ENCODE assay signal across 26 cellular contexts in the genomic region with DNA sequence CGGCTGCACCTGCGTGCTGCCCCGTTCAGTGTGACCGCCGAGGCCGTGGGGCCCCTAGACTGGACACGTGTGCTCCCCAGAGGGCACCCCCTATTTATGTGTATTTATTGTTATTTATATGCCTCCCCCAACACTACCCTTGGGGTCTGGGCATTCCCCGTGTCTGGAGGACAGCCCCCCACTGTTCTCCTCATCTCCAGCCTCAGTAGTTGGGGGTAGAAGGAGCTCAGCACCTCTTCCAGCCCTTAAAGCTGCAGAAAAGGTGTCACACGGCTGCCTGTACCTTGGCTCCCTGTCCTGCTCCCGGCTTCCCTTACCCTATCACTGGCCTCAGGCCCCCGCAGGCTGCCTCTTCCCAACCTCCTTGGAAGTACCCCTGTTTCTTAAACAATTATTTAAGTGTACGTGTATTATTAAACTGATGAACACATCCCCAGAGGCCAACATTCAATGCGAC. TPM values are rescaled to one million over a fixed set of nuclear protein-coding genes. Genes with fewer than 3 reads are reported as not detected.
DNase-seq lines count a peak whose midpoint lies in the region; ATAC-seq, FAIRE-seq and TF ChIP-seq lines count a peak whose summit lies in the region.
"Had no signal": no experiment of that assay in that cellular context is flagged by ENCODE, and none has a peak within 500 bp of the region (broad histone marks: within the 10 kb centered on the region; RNA-seq: fewer than 3 reads in every experiment).

No MANE protein-coding gene starts in this region.

- H3K56ac ChIP-seq in H9 (ENCODE audit: insufficient read length, low read depth, low read length): no peak overlapping the region

- H3K18ac ChIP-seq in H9 (ENCODE audit: insufficient read length, low read depth, low read length): no peak overlapping the region

- no CpG with 5 or more reads among the region's 13 CpGs for WGBS in H9 (ENCODE audit: extremely low coverage, insufficient read length, low lambda C conversion rate)
- 26% methylated on average over 13 of the region's 13 CpGs for WGBS in K562 (ENCODE audit: insufficient coverage, low coverage, missing lambda C conversion rate)
- WGBS in GM23248 (ENCODE audit: low coverage in 1 of 2, low lambda C conversion rate in 2 of 2, missing lambda C conversion rate in 2 of 2), 2 experiments: 22 to 28% methylated on average over 13 of the region's 13 CpGs

- POLR2A ChIA-PET in activated CD4-positive, alpha-beta memory T cell treated with anti-CD3 and anti-CD28 coated beads, Interleukin-2, amount 10 ng/mL, durations not matched to agents 7 days and 5 days (lab: Charles Lee): interaction anchor here (1.0 to 4.1 kb wide), 5 partner anchors 10 to 65 kb away, joined by 3 to 34 read pairs (median 4); a partner anchor contains a TSS
- POLR2A ChIA-PET in activated CD4-positive, alpha-beta memory T cell treated with anti-CD3 and anti-CD28 coated beads for 36 hours (lab: Charles Lee): no interaction called here
- POLR2A ChIA-PET in K562 (lab: Yijun Ruan, JAX): interaction anchor here (0.6 to 2.7 kb wide), 4 partner anchors 9 to 62 kb away, joined by 3 to 13 read pairs (median 8); no protein-coding TSS in a partner anchor

- H3K27me3 Mint-ChIP-seq in activated CD4-positive, alpha-beta memory T cell treated with anti-CD3 and anti-CD28 coated beads, Interleukin-2, amount 10 ng/mL, durations not matched to agents 7 days and 5 days: peaks cover 35% of the 10 kb centered on the region
- H3K27me3 Mint-ChIP-seq in activated CD4-positive, alpha-beta memory T cell treated with anti-CD3 and anti-CD28 coated beads for 36 hours: peaks cover 26% of the 10 kb centered on the region
- H3K27me3 Mint-ChIP-seq in H9 (ENCODE audit: low read depth): peaks cover 28% of the 10 kb centered on the region

- H3K9me3 Mint-ChIP-seq in activated CD4-positive, alpha-beta memory T cell treated with anti-CD3 and anti-CD28 coated beads, Interleukin-2, amount 10 ng/mL, durations not matched to agents 7 days and 5 days: no peaks in the 10 kb centered on the region
- peaks cover 3% of the 10 kb centered on the region for H3K9me3 Mint-ChIP-seq in activated CD4-positive, alpha-beta memory T cell treated with anti-CD3 and anti-CD28 coated beads for 36 hours
- H3K9me3 Mint-ChIP-seq in H9: no peaks in the 10 kb centered on the region
- H3K9me3 Mint-ChIP-seq: activated T-helper 2 cell treated with anti-CD3 and anti-CD28 coated beads, Interferon-gamma antibody, Interleukin-2, Interleukin-4, amounts not matched to agents 10 μg/mL and 5 μg/mL and 100 μg/mL, durations not matched to agents 14 hours and 24 hours and 36 hours had no signal

- no peak overlapping the region for H2BK20ac ChIP-seq in H9 (ENCODE audit: low read depth, low read length, poor library complexity, severe bottlenecking)

- no peak overlapping the region for H2BK5ac ChIP-seq in H9 (ENCODE audit: insufficient read length, low read length)

- no peak for TF ChIP-seq POLR2A in K562 (conservative IDR thresholded peaks at IDR 0.05)

- no peaks in the 10 kb centered on the region for H3F3A ChIP-seq in GM23248 (ENCODE audit: insufficient read depth)

- BruUV-seq in K562 (replicated peaks; lab: Mats Ljungman, UMichigan): no TSS peak

- CTCF ChIA-PET in activated CD4-positive, alpha-beta memory T cell treated with anti-CD3 and anti-CD28 coated beads, Interleukin-2, amount 10 ng/mL, durations not matched to agents 7 days and 5 days (lab: Charles Lee): interaction anchor here (0.6 to 1.4 kb wide), 2 partner anchors 70 to 194 kb away, joined by 3 to 5 read pairs; a partner anchor contains a TSS
- CTCF ChIA-PET in activated CD4-positive, alpha-beta memory T cell treated with anti-CD3 and anti-CD28 coated beads for 36 hours (lab: Charles Lee): interaction anchor here (1.1 kb wide), 1 partner anchor 40 kb away, joined by 6 read pairs; no protein-coding TSS in a partner anchor
- CTCF ChIA-PET in K562 (lab: Yijun Ruan, JAX; ENCODE audit: low intra/inter-chr PET ratio): no interaction called here

- no peak overlapping the region for H3K9ac ChIP-seq in H9 (ENCODE audit: extremely low read depth, insufficient read length, low read length)
- peak overlapping the region in 1 of 2 experiments; percentile 81; a peak in 1 of 4 replicates for H3K9ac ChIP-seq in K562 (ENCODE audit: insufficient read depth in 1 of 2, low read depth in 2 of 2, low read length in 2 of 2)
- H3K9ac ChIP-seq in skeletal muscle satellite cell (ENCODE audit: low read depth, low read length): no peak overlapping the region
- no peak overlapping the region for H3K9ac ChIP-seq in GM23248

- intact Hi-C loops in activated CD4-positive, alpha-beta memory T cell treated with anti-CD3 and anti-CD28 coated beads for 36 hours (cut with micrococcal nuclease): no loop called here
- intact Hi-C loops in K562 (cut with micrococcal nuclease): no loop called here

- H3K4me3 Mint-ChIP-seq in activated CD4-positive, alpha-beta memory T cell treated with anti-CD3 and anti-CD28 coated beads, Interleukin-2, amount 10 ng/mL, durations not matched to agents 7 days and 5 days: no peak overlapping the region
- H3K4me3 Mint-ChIP-seq in activated CD4-positive, alpha-beta memory T cell treated with anti-CD3 and anti-CD28 coated beads for 36 hours: no peak overlapping the region
- no peak overlapping the region for H3K4me3 Mint-ChIP-seq in H9

- peak overlapping the region; percentile 83; the same call in 1 of the 2 replicates for H3K14ac ChIP-seq in H9 (ENCODE audit: insufficient read depth, low read length)

- no peaks in the 10 kb centered on the region for H3K9me1 ChIP-seq in K562 (ENCODE audit: control insufficient read depth, insufficient read depth, low read length)

- H3K4me3 ChIP-seq in K562: no peak overlapping the region
- no peak overlapping the region for H3K4me3 ChIP-seq in skeletal muscle satellite cell (ENCODE audit: low read length)
- no peak overlapping the region for H3K4me3 ChIP-seq in GM23248
- H3K4me3 ChIP-seq: A549, adrenal gland, hepatocyte had no signal

- no peaks in the 10 kb centered on the region for H3K27me3 ChIP-seq in H9 (ENCODE audit: insufficient read depth, low read length)
- peaks cover 13 to 18% of the 10 kb centered on the region in 2 experiments; a peak in 3 of 5 replicates for H3K27me3 ChIP-seq in K562 (ENCODE audit: control insufficient read depth in 2 of 2, insufficient read depth in 2 of 2, low read length in 2 of 2)
- peaks cover 27% of the 10 kb centered on the region for H3K27me3 ChIP-seq in skeletal muscle satellite cell (ENCODE audit: control insufficient read depth, insufficient read depth, low read length)
- H3K27me3 ChIP-seq in GM23248 (replicated peaks; ENCODE audit: insufficient read depth): peaks cover 32% of the 10 kb centered on the region

- H2BK120ac ChIP-seq in H9 (ENCODE audit: low read depth, low read length, poor library complexity, severe bottlenecking): no peak overlapping the region

- peaks cover 25% of the 10 kb centered on the region for H3K36me3 Mint-ChIP-seq in activated CD4-positive, alpha-beta memory T cell treated with anti-CD3 and anti-CD28 coated beads, Interleukin-2, amount 10 ng/mL, durations not matched to agents 7 days and 5 days (ENCODE audit: low read depth)
- peaks cover 6% of the 10 kb centered on the region for H3K36me3 Mint-ChIP-seq in activated CD4-positive, alpha-beta memory T cell treated with anti-CD3 and anti-CD28 coated beads for 36 hours
- H3K36me3 Mint-ChIP-seq in H9 (ENCODE audit: insufficient read depth in 1 of 3, low read depth in 3 of 3): peaks cover 5 to 16% (median 13%) of the 10 kb centered on the region in 3 experiments; a peak in 6 of 7 replicates

- no peak overlapping the region for H3K4ac ChIP-seq in H9 (ENCODE audit: low read depth, low read length)

- H2AFZ ChIP-seq in H9 (ENCODE audit: low read length) (no peak overlapping the region), K562 (ENCODE audit: low read depth, low read length) (peak overlapping the region; percentile 47; the same call in 1 of the 2 replicates), GM23248 (no peak overlapping the region)
- H2AFZ ChIP-seq: hepatocyte had no signal

- H3K23ac ChIP-seq in H9 (ENCODE audit: insufficient read length, low read depth, low read length): no peak overlapping the region

- peak overlapping the region; percentile 30 for H3K27ac Mint-ChIP-seq in activated CD4-positive, alpha-beta memory T cell treated with anti-CD3 and anti-CD28 coated beads, Interleukin-2, amount 10 ng/mL, durations not matched to agents 7 days and 5 days
- no peak overlapping the region for H3K27ac Mint-ChIP-seq in activated CD4-positive, alpha-beta memory T cell treated with anti-CD3 and anti-CD28 coated beads for 36 hours
- peak overlapping the region in 1 of 3 experiments; percentile 6; a peak in 2 of 7 replicates for H3K27ac Mint-ChIP-seq in H9
- H3K27ac Mint-ChIP-seq: activated T-helper 2 cell treated with anti-CD3 and anti-CD28 coated beads, Interferon-gamma antibody, Interleukin-2, Interleukin-4, amounts not matched to agents 10 μg/mL and 5 μg/mL and 100 μg/mL, durations not matched to agents 14 hours and 24 hours and 36 hours; progenitor cell of endocrine pancreas had no signal

- peaks cover 3% of the 10 kb centered on the region for H3K23me2 ChIP-seq in H9 (ENCODE audit: insufficient read length, low read depth, low read length, poor library complexity, severe bottlenecking)

- H3T11ph ChIP-seq in H9 (ENCODE audit: low read length): no peak overlapping the region

- H3K9me3 ChIP-seq in H9 (ENCODE audit: control insufficient read depth, low read depth, low read length) (no peaks in the 10 kb centered on the region), K562 (replicated peaks; ENCODE audit: control insufficient read depth, insufficient read depth, low read depth, low read length) (no peaks in the 10 kb centered on the region), skeletal muscle satellite cell (replicated peaks; ENCODE audit: low read length) (no peaks in the 10 kb centered on the region), GM23248 (ENCODE audit: low read depth) (no peaks in the 10 kb centered on the region)
- H3K9me3 ChIP-seq: A549, adrenal gland, breast epithelium had no signal

- TF ChIP-seq RAD21 in K562 (CRISPR knock-in tag; conservative IDR thresholded peaks at IDR 0.05 in 1 of 2, IDR thresholded peaks at IDR 0.05 in 1 of 2): no peak

- H3K36me3 ChIP-seq in K562 (ENCODE audit: control insufficient read depth, insufficient read depth, low read length) (peaks cover 12% of the 10 kb centered on the region; the same call in 1 of the 3 replicates), skeletal muscle satellite cell (ENCODE audit: insufficient read depth, low read length) (no peaks in the 10 kb centered on the region), GM23248 (ENCODE audit: low read depth) (no peaks in the 10 kb centered on the region)
- H3K36me3 ChIP-seq: adrenal gland, breast epithelium, WERI-Rb-1 had no signal

- peak; percentile 44 for FAIRE-seq in K562 (lab: Jason Lieb, UNC)
- FAIRE-seq: A549 had no signal

- H3K4me2 ChIP-seq in H9 (ENCODE audit: insufficient read depth, insufficient read length, low read length) (no peak overlapping the region), K562 (ENCODE audit: insufficient read depth, low read length) (no peak overlapping the region), skeletal muscle satellite cell (ENCODE audit: low read length) (peak overlapping the region; percentile 54), GM23248 (ENCODE audit: unreplicated experiment) (no peak overlapping the region)
- H3K4me2 ChIP-seq: A549, hepatocyte had no signal

- H3K27ac ChIP-seq in H9 (ENCODE audit: insufficient read length, low read depth, low read length): no peak overlapping the region
- no peak overlapping the region for H3K27ac ChIP-seq in K562 (ENCODE audit: extremely low read depth, low read depth, low read length)
- H3K27ac ChIP-seq in GM23248: no peak overlapping the region
- H3K27ac ChIP-seq: A549, adrenal gland, breast epithelium, hepatocyte, WERI-Rb-1 had no signal

- no peak overlapping the region for H2BK15ac ChIP-seq in H9 (ENCODE audit: low read depth, low read length)

- H3K79me1 ChIP-seq in H9 (ENCODE audit: insufficient read depth, low read depth, low read length, poor library complexity, severe bottlenecking): no peaks in the 10 kb centered on the region

- TF ChIP-seq EP300 in K562 (IDR thresholded peaks at IDR 0.05; ENCODE audit: low read length): no peak

- in situ Hi-C loops in K562 (cut with MboI) (no loop called here), GM23248 (cut with MboI) (no loop called here)

- no peak overlapping the region for H2BK12ac ChIP-seq in H9 (ENCODE audit: insufficient read length, low read depth, low read length)

- no peak overlapping the region for H4K8ac ChIP-seq in H9 (replicated peaks; ENCODE audit: insufficient read length, low read depth, low read length)

- peaks cover 4% of the 10 kb centered on the region; the same call in 1 of the 2 replicates for H3K4me1 ChIP-seq in H9 (ENCODE audit: insufficient read depth, low read length)
- peaks cover 6 to 76% of the 10 kb centered on the region in 2 experiments for H3K4me1 ChIP-seq in K562 (replicated peaks in 1 of 2; ENCODE audit: control insufficient read depth in 2 of 2, insufficient read depth in 2 of 2, low read length in 2 of 2)
- H3K4me1 ChIP-seq in skeletal muscle satellite cell (ENCODE audit: control insufficient read depth, insufficient read depth, low read length): no peaks in the 10 kb centered on the region
- H3K4me1 ChIP-seq in GM23248 (ENCODE audit: insufficient read depth): no peaks in the 10 kb centered on the region; the same call in 1 of the 2 replicates
- H3K4me1 ChIP-seq: A549, adrenal gland had no signal

- no peak for DNase-seq in activated CD4-positive, alpha-beta memory T cell treated with anti-CD3 and anti-CD28 coated beads, Interleukin-2, amount 10 ng/mL, durations not matched to agents 7 days and 5 days
- no peak for DNase-seq in activated CD4-positive, alpha-beta memory T cell treated with anti-CD3 and anti-CD28 coated beads for 36 hours
- DNase-seq in H9: no peak
- no peak for DNase-seq in K562 (ENCODE audit: extremely low read depth in 1 of 4, low spot score in 3 of 4)
- no peak for DNase-seq in NCI-H1105 (lab: John Stamatoyannopoulos, UW)
- DNase-seq in GM23248: no peak
- no peak for DNase-seq in NCI-H510A treated with DMSO at 0.1 percent for 48 hours (lab: John Stamatoyannopoulos, UW)
- DNase-seq: activated CD8-positive, alpha-beta memory T cell treated with anti-CD3 and anti-CD28 coated beads for 24 hours; adrenal gland; C1 segment of cervical spinal cord; DND-41; NCI-H2107; NCI-H524; stimulated activated CD4-positive, alpha-beta T cell treated with anti-CD3 and anti-CD28 coated beads, Interleukin-2, amount 100 ng/mL, for 24 hours; WERI-Rb-1 had no signal

- H2AK5ac ChIP-seq in H9 (ENCODE audit: insufficient read length, low read length): no peak overlapping the region

- H3K4me1 Mint-ChIP-seq in activated CD4-positive, alpha-beta memory T cell treated with anti-CD3 and anti-CD28 coated beads, Interleukin-2, amount 10 ng/mL, durations not matched to agents 7 days and 5 days: peaks cover 45% of the 10 kb centered on the region
- peaks cover 41% of the 10 kb centered on the region for H3K4me1 Mint-ChIP-seq in activated CD4-positive, alpha-beta memory T cell treated with anti-CD3 and anti-CD28 coated beads for 36 hours (ENCODE audit: low read depth)
- H3K4me1 Mint-ChIP-seq in H9: peaks cover 22 to 33% of the 10 kb centered on the region in 2 experiments

- H4K20me1 ChIP-seq in H9 (ENCODE audit: control insufficient read depth, insufficient read depth, insufficient read length) (no peaks in the 10 kb centered on the region), K562 (replicated peaks; ENCODE audit: control insufficient read depth, insufficient read depth, low read length) (peaks cover 12% of the 10 kb centered on the region; the same call in 1 of the 2 replicates), GM23248 (ENCODE audit: insufficient read depth) (no peaks in the 10 kb centered on the region)

- no peak for ATAC-seq in K562

- no peak overlapping the region for H4K5ac ChIP-seq in H9 (ENCODE audit: insufficient read length, low read depth, low read length)

- H4K91ac ChIP-seq in H9 (ENCODE audit: insufficient read length, low read depth, low read length): no peak overlapping the region

- no peaks in the 10 kb centered on the region for H3K9me2 ChIP-seq in GM23248 (ENCODE audit: insufficient read depth)

- TF ChIP-seq CTCF in H9 (conservative IDR thresholded peaks at IDR 0.05) (no peak), K562 (IDR thresholded peaks at IDR 0.05 in 2 of 3, conservative IDR thresholded peaks at IDR 0.05 in 1 of 3; ENCODE audit: insufficient read depth in 2 of 3, low read depth in 1 of 3, low read length in 3 of 3) (no peak)

- no peaks in the 10 kb centered on the region for H3K79me2 ChIP-seq in H9 (ENCODE audit: insufficient read depth, low read length)
- no peaks in the 10 kb centered on the region for H3K79me2 ChIP-seq in K562 (ENCODE audit: control insufficient read depth, insufficient read depth, low read length)
- H3K79me2 ChIP-seq in GM23248 (ENCODE audit: insufficient read depth): no peaks in the 10 kb centered on the region
- H3K79me2 ChIP-seq: hepatocyte had no signal

RNA-seq across cellular contexts. Expression of a gene that starts 1.7 kb away (rescaled TPM):
- total RNA-seq in activated CD4-positive, alpha-beta memory T cell treated with anti-CD3 and anti-CD28 coated beads, Interleukin-2, amount 10 ng/mL, durations not matched to agents 7 days and 5 days: under 1 TPM; 0.23 to 0.43 TPM
- total RNA-seq in activated CD4-positive, alpha-beta memory T cell treated with anti-CD3 and anti-CD28 coated beads for 36 hours: under 1 TPM in 1 of 2 experiments, not detected in 1; 0.22 TPM
- total RNA-seq in H9 (2021) (0.29 and 0.31 TPM in 2 replicates), K562 (2014; rRNA removed) (not detected in 2 replicates), K562 (2014; rRNA removed; fragmentation: Illumina TruSeq; extraction: Trizol) (not detected in 2 replicates), K562 (2015; rRNA removed; fragmentation: Illumina TruSeq; extraction: Trizol) (not detected in 2 replicates), K562 (2021) (not detected in 2 replicates)
- not detected in 2 replicates for total RNA-seq in K562 (2011; cell fraction: chromatin; rRNA removed; ENCODE audit: low replicate concordance)
- not detected in 2 replicates for total RNA-seq in K562 (2011; cell fraction: nucleolus; rRNA removed)
- not detected in 2 replicates for total RNA-seq in K562 (2011; cell fraction: nucleoplasm; rRNA removed)
- polyA plus RNA-seq in K562 (2011; rRNA removed) (not detected in 2 replicates), K562 (2014; fragmentation: Illumina TruSeq; extraction: Trizol) (not detected in 2 replicates), K562 (2014; fragmentation: Nextera tagmentation; extraction: Ambion mirVana) (not detected), K562 (2014; rRNA removed) (not detected in 2 replicates), GM23248 (2016; fragmentation: Nextera tagmentation; extraction: Ambion mirVana) (not detected in 2 replicates)
- not detected in 2 replicates for polyA plus RNA-seq in K562 (2011; cell fraction: cytosol; rRNA removed)
- 0.21 TPM in 1 of 2 replicates, not detected in the other for polyA plus RNA-seq in K562 (2011; cell fraction: nucleus; rRNA removed)
- polyA plus RNA-seq in K562 (2012): not detected in 2 replicates
- not detected in 2 replicates for polyA minus RNA-seq in K562 (2011; rRNA and poly(A)+ RNA removed)
- polyA minus RNA-seq in K562 (2011; cell fraction: cytosol; rRNA and poly(A)+ RNA removed): not detected in 2 replicates
- not detected in 2 replicates for polyA minus RNA-seq in K562 (2011; cell fraction: nucleus; rRNA and poly(A)+ RNA removed)
- 0.44 TPM in 1 of 2 replicates, not detected in the other for total RNA-seq in skeletal muscle satellite cell (2012; rRNA removed)
- total RNA-seq in GM23248 (2014; rRNA removed; shearing (Covaris generic)): not detected in 2 replicates
- total RNA-seq: activated T-helper 2 cell treated with anti-CD3 and anti-CD28 coated beads, Interferon-gamma antibody, Interleukin-2, Interleukin-4, amounts not matched to agents 10 μg/mL and 5 μg/mL and 100 μg/mL, durations not matched to agents 14 hours and 24 hours and 36 hours; adrenal gland; breast epithelium; fibroblast of villous mesenchyme; hepatocyte; lung microvascular endothelial cell; skeletal muscle tissue; T-helper 1 cell treated with Interleukin-12 subunit alpha and Interleukin-12 subunit beta and Interleukin-4 antibody, amounts not matched to agents 30 ng/mL and 1 ng/mL, for 36 hours; ureter had no signal
- polyA plus RNA-seq: A549, adrenal gland had no signal

RNA-seq across cellular contexts. Expression of a gene that starts 10.8 kb away (rescaled TPM):
- 100 to 1,000 TPM; 580 to 588 TPM for total RNA-seq in activated CD4-positive, alpha-beta memory T cell treated with anti-CD3 and anti-CD28 coated beads, Interleukin-2, amount 10 ng/mL, durations not matched to agents 7 days and 5 days
- total RNA-seq in activated CD4-positive, alpha-beta memory T cell treated with anti-CD3 and anti-CD28 coated beads for 36 hours: 100 to 1,000 TPM; 262 to 265 TPM
- total RNA-seq in H9 (2021) (153 and 160 TPM in 2 replicates), K562 (2014; rRNA removed) (683 and 757 TPM in 2 replicates), K562 (2014; rRNA removed; fragmentation: Illumina TruSeq; extraction: Trizol) (44.5 and 72.5 TPM in 2 replicates), K562 (2015; rRNA removed; fragmentation: Illumina TruSeq; extraction: Trizol) (196 and 239 TPM in 2 replicates), K562 (2021) (384 and 422 TPM in 2 replicates)
- total RNA-seq in K562 (2011; cell fraction: chromatin; rRNA removed; ENCODE audit: low replicate concordance): 136 and 579 TPM in 2 replicates
- 819 and 943 TPM in 2 replicates for total RNA-seq in K562 (2011; cell fraction: nucleolus; rRNA removed)
- 427 and 435 TPM in 2 replicates for total RNA-seq in K562 (2011; cell fraction: nucleoplasm; rRNA removed)
- polyA plus RNA-seq in K562 (2011; rRNA removed) (93.0 and 157 TPM in 2 replicates), K562 (2014; fragmentation: Illumina TruSeq; extraction: Trizol) (63.5 and 240 TPM in 2 replicates), K562 (2014; fragmentation: Nextera tagmentation; extraction: Ambion mirVana) (under 1 TPM; 0.34 to 0.45 TPM), K562 (2014; rRNA removed) (519 and 579 TPM in 2 replicates), GM23248 (2016; fragmentation: Nextera tagmentation; extraction: Ambion mirVana) (270 and 283 TPM in 2 replicates)
- polyA plus RNA-seq in K562 (2011; cell fraction: cytosol; rRNA removed): 366 and 963 TPM in 2 replicates
- 349 and 566 TPM in 2 replicates for polyA plus RNA-seq in K562 (2011; cell fraction: nucleus; rRNA removed)
- 346 and 377 TPM in 2 replicates for polyA plus RNA-seq in K562 (2012)
- polyA minus RNA-seq in K562 (2011; rRNA and poly(A)+ RNA removed): 40.1 and 80.4 TPM in 2 replicates
- 249 and 254 TPM in 2 replicates for polyA minus RNA-seq in K562 (2011; cell fraction: cytosol; rRNA and poly(A)+ RNA removed)
- 78.6 and 83.5 TPM in 2 replicates for polyA minus RNA-seq in K562 (2011; cell fraction: nucleus; rRNA and poly(A)+ RNA removed)
- total RNA-seq in skeletal muscle satellite cell (2012; rRNA removed): 128 and 151 TPM in 2 replicates
- 332 and 338 TPM in 2 replicates for total RNA-seq in GM23248 (2014; rRNA removed; shearing (Covaris generic))

RNA-seq across cellular contexts. Expression of a gene that starts 22.8 kb away (rescaled TPM):
- 100 to 1,000 TPM; 134 to 139 TPM for total RNA-seq in activated CD4-positive, alpha-beta memory T cell treated with anti-CD3 and anti-CD28 coated beads, Interleukin-2, amount 10 ng/mL, durations not matched to agents 7 days and 5 days
- total RNA-seq in activated CD4-positive, alpha-beta memory T cell treated with anti-CD3 and anti-CD28 coated beads for 36 hours: 100 to 1,000 TPM; 111 to 113 TPM
- total RNA-seq in H9 (2021) (53.2 and 57.1 TPM in 2 replicates), K562 (2014; rRNA removed) (89.2 and 121 TPM in 2 replicates), K562 (2014; rRNA removed; fragmentation: Illumina TruSeq; extraction: Trizol) (17.6 and 26.6 TPM in 2 replicates), K562 (2015; rRNA removed; fragmentation: Illumina TruSeq; extraction: Trizol) (45.3 and 45.5 TPM in 2 replicates), K562 (2021) (126 and 141 TPM in 2 replicates)
- 321 and 787 TPM in 2 replicates for total RNA-seq in K562 (2011; cell fraction: chromatin; rRNA removed; ENCODE audit: low replicate concordance)
- total RNA-seq in K562 (2011; cell fraction: nucleolus; rRNA removed): 569 and 688 TPM in 2 replicates
- total RNA-seq in K562 (2011; cell fraction: nucleoplasm; rRNA removed): 436 and 479 TPM in 2 replicates
- polyA plus RNA-seq in K562 (2011; rRNA removed) (53.9 and 168 TPM in 2 replicates), K562 (2014; fragmentation: Illumina TruSeq; extraction: Trizol) (32.9 and 65.4 TPM in 2 replicates), K562 (2014; fragmentation: Nextera tagmentation; extraction: Ambion mirVana) (10 to 100 TPM; 12.2 to 15.4 TPM), K562 (2014; rRNA removed) (65.6 and 82.5 TPM in 2 replicates), GM23248 (2016; fragmentation: Nextera tagmentation; extraction: Ambion mirVana) (27.4 and 28.6 TPM in 2 replicates)
- polyA plus RNA-seq in K562 (2011; cell fraction: cytosol; rRNA removed): 114 and 126 TPM in 2 replicates
- polyA plus RNA-seq in K562 (2011; cell fraction: nucleus; rRNA removed): 587 and 718 TPM in 2 replicates
- polyA plus RNA-seq in K562 (2012): 111 and 112 TPM in 2 replicates
- 19.0 and 22.9 TPM in 2 replicates for polyA minus RNA-seq in K562 (2011; rRNA and poly(A)+ RNA removed)
- polyA minus RNA-seq in K562 (2011; cell fraction: cytosol; rRNA and poly(A)+ RNA removed): 57.7 and 136 TPM in 2 replicates
- polyA minus RNA-seq in K562 (2011; cell fraction: nucleus; rRNA and poly(A)+ RNA removed): 78.2 and 151 TPM in 2 replicates
- 34.1 and 83.4 TPM in 2 replicates for total RNA-seq in skeletal muscle satellite cell (2012; rRNA removed)
- 25.0 and 29.1 TPM in 2 replicates for total RNA-seq in GM23248 (2014; rRNA removed; shearing (Covaris generic))

RNA-seq across cellular contexts. Expression of a gene that starts 46.2 kb away (rescaled TPM):
- 10 to 100 TPM; 16.5 to 16.6 TPM for total RNA-seq in activated CD4-positive, alpha-beta memory T cell treated with anti-CD3 and anti-CD28 coated beads, Interleukin-2, amount 10 ng/mL, durations not matched to agents 7 days and 5 days
- 1 to 10 TPM; 5.5 to 5.8 TPM for total RNA-seq in activated CD4-positive, alpha-beta memory T cell treated with anti-CD3 and anti-CD28 coated beads for 36 hours
- total RNA-seq in H9 (2021) (3.2 and 3.7 TPM in 2 replicates), K562 (2014; rRNA removed) (2.7 and 4.1 TPM in 2 replicates), K562 (2014; rRNA removed; fragmentation: Illumina TruSeq; extraction: Trizol) (0.15 and 0.19 TPM in 2 replicates), K562 (2015; rRNA removed; fragmentation: Illumina TruSeq; extraction: Trizol) (0.72 and 0.87 TPM in 2 replicates), K562 (2021) (2.5 and 3.1 TPM in 2 replicates)
- total RNA-seq in K562 (2011; cell fraction: chromatin; rRNA removed; ENCODE audit: low replicate concordance): 0.79 and 2.9 TPM in 2 replicates
- 3.2 and 3.7 TPM in 2 replicates for total RNA-seq in K562 (2011; cell fraction: nucleolus; rRNA removed)
- total RNA-seq in K562 (2011; cell fraction: nucleoplasm; rRNA removed): 0.95 and 1.1 TPM in 2 replicates
- polyA plus RNA-seq in K562 (2011; rRNA removed) (0.88 and 3.0 TPM in 2 replicates), K562 (2014; fragmentation: Illumina TruSeq; extraction: Trizol) (0.70 and 1.9 TPM in 2 replicates), K562 (2014; fragmentation: Nextera tagmentation; extraction: Ambion mirVana) (under 1 TPM in 1 of 2 experiments, not detected in 1; 0.04 TPM), K562 (2014; rRNA removed) (1.5 and 2.1 TPM in 2 replicates), GM23248 (2016; fragmentation: Nextera tagmentation; extraction: Ambion mirVana) (0.35 and 0.71 TPM in 2 replicates)
- polyA plus RNA-seq in K562 (2011; cell fraction: cytosol; rRNA removed): 3.2 and 5.5 TPM in 2 replicates
- 2.9 and 3.8 TPM in 2 replicates for polyA plus RNA-seq in K562 (2011; cell fraction: nucleus; rRNA removed)
- polyA plus RNA-seq in K562 (2012): 0.95 and 1.2 TPM in 2 replicates
- polyA minus RNA-seq in K562 (2011; rRNA and poly(A)+ RNA removed): 0.42 and 0.87 TPM in 2 replicates
- polyA minus RNA-seq in K562 (2011; cell fraction: cytosol; rRNA and poly(A)+ RNA removed): 1.9 and 3.5 TPM in 2 replicates
- 1.5 and 2.3 TPM in 2 replicates for polyA minus RNA-seq in K562 (2011; cell fraction: nucleus; rRNA and poly(A)+ RNA removed)
- 0.25 TPM in 1 of 2 replicates, not detected in the other for total RNA-seq in skeletal muscle satellite cell (2012; rRNA removed)
- total RNA-seq in GM23248 (2014; rRNA removed; shearing (Covaris generic)): not detected in 2 replicates
- total RNA-seq: fibroblast of villous mesenchyme had no signal
- polyA plus RNA-seq: A549 had no signal
